ENCODE assay signal across 1 cellular context in genomic region chr16:66267287-66268137, GRCh38.
TF ChIP-seq lines count a peak whose summit lies in the region.

No MANE protein-coding gene starts in this region.

TF ChIP-seq in IMR-90, 13 proteins besides CTCF, POLR2A, EP300 and RAD21 (continued from another document):
- TF ChIP-seq USF2 (IDR thresholded peaks at IDR 0.05; ENCODE audit: low read depth, low read length) (no peak), RCOR1 (IDR thresholded peaks at IDR 0.05; ENCODE audit: insufficient replicate concordance, low read length) (no peak), BHLHE40 (IDR thresholded peaks at IDR 0.05; ENCODE audit: low read depth, low read length) (no peak), NFE2L2 (IDR thresholded peaks at IDR 0.05; ENCODE audit: low read depth, low read length) (no peak)
